Comparison of ENCODE assay signal across 10 cellular contexts in the genomic region with DNA sequence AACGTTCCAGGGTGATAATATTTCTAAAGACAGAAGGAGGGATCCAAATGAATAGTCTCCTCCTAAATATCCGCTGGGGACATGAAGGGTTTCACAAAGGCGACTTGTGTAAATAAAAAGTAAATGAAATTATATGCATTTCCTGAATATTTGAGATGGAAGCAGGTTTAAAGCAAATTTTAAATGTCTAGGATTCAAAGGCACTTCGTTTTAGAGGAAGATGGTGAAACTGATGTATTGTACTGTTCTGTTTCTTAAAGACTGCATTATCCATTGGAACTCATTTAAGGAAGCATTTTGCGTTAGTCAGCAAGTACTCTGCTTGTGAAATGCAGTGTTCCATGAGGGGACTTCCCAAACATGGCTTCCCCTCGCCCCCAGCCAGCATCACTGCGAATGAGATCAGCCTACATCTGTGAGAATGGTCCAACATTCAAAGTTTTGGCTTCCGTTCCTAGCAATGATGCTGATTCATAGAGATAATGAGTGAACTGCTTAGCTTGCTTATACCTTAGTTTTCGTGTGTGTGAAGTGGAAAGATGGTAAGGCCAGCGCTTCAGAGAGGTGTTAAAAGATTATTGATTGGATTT. TPM values are rescaled to one million over a fixed set of nuclear protein-coding genes. Genes with fewer than 3 reads are reported as not detected.
DNase-seq lines count a peak whose midpoint lies in the region; ATAC-seq and TF ChIP-seq lines count a peak whose summit lies in the region.
"Had no signal": no experiment of that assay in that cellular context is flagged by ENCODE, and none has a peak within 500 bp of the region (broad histone marks: within the 10 kb centered on the region; RNA-seq: fewer than 3 reads in every experiment).

No MANE protein-coding gene starts in this region.

- no peaks in the 10 kb centered on the region for H3K36me3 ChIP-seq in HEK293 (ENCODE audit: control insufficient read depth in 2 of 2, insufficient read depth in 1 of 2, low read length in 2 of 2)
- H3K36me3 ChIP-seq in ectodermal cell (ENCODE audit: control insufficient read depth, insufficient read depth, low read length), result no peaks in the 10 kb centered on the region
- H3K36me3 ChIP-seq in psoas muscle (ENCODE audit: insufficient read depth in 1 of 2, low read depth in 1 of 2), result no peaks in the 10 kb centered on the region
- H3K36me3 ChIP-seq: adrenal gland had no signal

- DNase-seq in activated CD4-positive, alpha-beta T cell treated with anti-CD3 and anti-CD28 coated beads, Interleukin-2, amount 10 ng/mL, durations not matched to agents 24 days and 14 days, result peak; percentile 56
- DNase-seq in activated CD4-positive, alpha-beta T cell treated with anti-CD3 and anti-CD28 coated beads for 4 hours, result no peak
- DNase-seq in psoas muscle (no peak), HuH-7.5 (ENCODE audit: low spot score) (no peak), T-helper 1 cell (no peak)
- DNase-seq in central memory CD4-positive, alpha-beta T cell, result no peak
- DNase-seq: SIG-M5 had no signal

- H3K4me1 Mint-ChIP-seq in activated CD4-positive, alpha-beta T cell treated with anti-CD3 and anti-CD28 coated beads, Interleukin-2, amount 10 ng/mL, durations not matched to agents 24 days and 14 days, result peaks cover 6% of the 10 kb centered on the region

- H3K27me3 ChIP-seq in ectodermal cell (ENCODE audit: control insufficient read depth, insufficient read depth, low read length, poor library complexity, severe bottlenecking) (no peaks in the 10 kb centered on the region), psoas muscle (ENCODE audit: insufficient read depth in 3 of 3, low read length in 2 of 3) (peaks cover 0 to 59% (median 18%) of the 10 kb centered on the region in 3 donors)

- no peak overlapping the region for H3K4me3 ChIP-seq in HEK293 (ENCODE audit: low read depth, low read length)
- H3K4me3 ChIP-seq in ectodermal cell (ENCODE audit: insufficient read depth, low read depth, low read length), result peak overlapping the region; percentile 85
- H3K4me3 ChIP-seq in psoas muscle, result peak overlapping the region; percentile 57

- H3K4me3 Mint-ChIP-seq in activated CD4-positive, alpha-beta T cell treated with anti-CD3 and anti-CD28 coated beads, Interleukin-2, amount 10 ng/mL, durations not matched to agents 24 days and 14 days, result no peak overlapping the region

- no peaks in the 10 kb centered on the region for H3K36me3 Mint-ChIP-seq in activated CD4-positive, alpha-beta T cell treated with anti-CD3 and anti-CD28 coated beads, Interleukin-2, amount 10 ng/mL, durations not matched to agents 24 days and 14 days (ENCODE audit: low read depth)

- H3K4me1 ChIP-seq in HEK293 (ENCODE audit: control insufficient read depth, insufficient read depth, low read length), result no peaks in the 10 kb centered on the region
- peaks cover 3% of the 10 kb centered on the region for H3K4me1 ChIP-seq in ectodermal cell (ENCODE audit: control insufficient read depth, insufficient read depth, low read length)
- peaks cover 5% of the 10 kb centered on the region for H3K4me1 ChIP-seq in psoas muscle

- H3K27ac ChIP-seq in HEK293 (ENCODE audit: extremely low read depth, low read depth, low read length), result no peak overlapping the region
- H3K27ac ChIP-seq in ectodermal cell (ENCODE audit: insufficient read depth, low read depth, low read length, poor library complexity, severe bottlenecking), result no peak overlapping the region
- H3K27ac ChIP-seq in psoas muscle, result no peak overlapping the region

- TF ChIP-seq CTCF in HEK293 (tag by site-specific recombination; IDR thresholded peaks at IDR 0.05) (no peak), psoas muscle (IDR thresholded peaks at IDR 0.05) (no peak)

- intact Hi-C loops in activated CD4-positive, alpha-beta T cell treated with anti-CD3 and anti-CD28 coated beads, Interleukin-2, amount 10 ng/mL, durations not matched to agents 24 days and 14 days (cut with micrococcal nuclease), result loop anchor here (2.0 to 5.0 kb wide), 2 partner anchors 72 to 79 kb away; a partner anchor contains a TSS
- intact Hi-C loops in psoas muscle (cut with DNase I), result no loop called here

- ATAC-seq in psoas muscle, result no peak

- 29 to 30% methylated on average over 10 of the region's 10 CpGs for WGBS in ectodermal cell, 2 experiments
- WGBS in psoas muscle, 3 donors, result 35 to 41% (median 40%) methylated on average over 10 of the region's 10 CpGs

- H3K27ac Mint-ChIP-seq in activated CD4-positive, alpha-beta T cell treated with anti-CD3 and anti-CD28 coated beads, Interleukin-2, amount 10 ng/mL, durations not matched to agents 24 days and 14 days, result no peak overlapping the region

- no peaks in the 10 kb centered on the region for H3K9me3 ChIP-seq in HEK293 (ENCODE audit: control insufficient read depth, insufficient read depth, low read depth, low read length)
- H3K9me3 ChIP-seq in ectodermal cell (ENCODE audit: control insufficient read depth, low read length), result no peaks in the 10 kb centered on the region
- no peaks in the 10 kb centered on the region for H3K9me3 ChIP-seq in psoas muscle
- H3K9me3 ChIP-seq: adrenal gland had no signal

- peaks cover 29% of the 10 kb centered on the region for H3K27me3 Mint-ChIP-seq in activated CD4-positive, alpha-beta T cell treated with anti-CD3 and anti-CD28 coated beads, Interleukin-2, amount 10 ng/mL, durations not matched to agents 24 days and 14 days

- H3K9me3 Mint-ChIP-seq in activated CD4-positive, alpha-beta T cell treated with anti-CD3 and anti-CD28 coated beads, Interleukin-2, amount 10 ng/mL, durations not matched to agents 24 days and 14 days, result no peaks in the 10 kb centered on the region

- CTCF ChIA-PET in HEK293 (lab: Yijun Ruan, JAX), result interaction anchor here (0.7 to 2.4 kb wide), 4 partner anchors 13 to 857 kb away, joined by 3 to 10 read pairs (median 4); no protein-coding TSS in a partner anchor

- POLR2A ChIA-PET in HEK293 (lab: Yijun Ruan, JAX), result no interaction called here

TF ChIP-seq in HEK293, 187 proteins besides CTCF, POLR2A, EP300 and RAD21:
- TF ChIP-seq ZNF777 (tag by site-specific recombination; IDR thresholded peaks at IDR 0.05; ENCODE audit: borderline replicate concordance) (no peak), ZNF133 (tag by site-specific recombination; IDR thresholded peaks at IDR 0.05) (peak; percentile 60)

RNA-seq across cellular contexts. Expression of a gene that starts 1.5 kb away (rescaled TPM):
- total RNA-seq in activated CD4-positive, alpha-beta T cell treated with anti-CD3 and anti-CD28 coated beads, Interleukin-2, amount 10 ng/mL, durations not matched to agents 24 days and 14 days, result not detected in 2 replicates
- polyA plus RNA-seq in ectodermal cell (2013, experiment 1 of 4), result 7.2 TPM
- polyA plus RNA-seq in ectodermal cell (2013, experiment 2 of 4), result 5.7 TPM
- 4.7 TPM for polyA plus RNA-seq in ectodermal cell (2013, experiment 3 of 4)
- 5.1 TPM for polyA plus RNA-seq in ectodermal cell (2013, experiment 4 of 4)
- under 1 TPM; 0.23 to 0.45 (median 0.30) TPM for total RNA-seq in psoas muscle
- under 1 TPM in 2 of 3 donors, not detected in 1; 0.04 to 0.10 TPM for polyA plus RNA-seq in psoas muscle
